Comparison of ENCODE assay signal across 19 cellular contexts in the genomic region with DNA sequence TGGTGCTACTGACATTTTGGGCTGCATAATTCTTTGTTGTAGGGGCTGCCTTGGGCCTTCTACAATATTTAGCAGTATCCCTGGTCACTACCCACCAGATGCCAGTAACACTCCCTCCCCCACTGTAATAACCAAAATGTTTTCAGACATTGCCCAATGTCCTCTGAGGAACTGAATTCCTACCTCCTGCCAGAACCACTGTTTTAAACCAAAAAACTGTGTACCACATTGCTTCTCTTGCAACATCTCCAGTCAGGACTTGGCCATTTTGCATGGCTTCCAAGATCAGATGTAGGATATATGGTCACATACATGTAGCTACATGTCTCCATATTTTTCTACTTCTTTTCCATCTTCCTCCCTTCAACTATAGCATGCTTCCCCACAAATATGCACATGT.
"Had no signal": no experiment of that assay in that cellular context is flagged by ENCODE, and none has a peak within 500 bp of the region (broad histone marks: within the 10 kb centered on the region; RNA-seq: fewer than 3 reads in every experiment).

No MANE protein-coding gene starts in this region.

- H3K4me1 ChIP-seq: adrenal gland, foreskin keratinocyte had no signal

- H3K4me3 ChIP-seq: adrenal gland, lung had no signal

- H3K9me3 ChIP-seq: adrenal gland, neutrophil had no signal

- H3K36me3 ChIP-seq: adrenal gland, neutrophil had no signal

- H3K27ac ChIP-seq: adrenal gland, epithelial cell of prostate, foreskin keratinocyte, neutrophil had no signal

- DNase-seq: activated CD4-positive, alpha-beta T cell treated with anti-CD3 and anti-CD28 coated beads, Interleukin-2, amount 10 ng/mL, durations not matched to agents 7 days and 5 days; activated CD4-positive, CD25-positive, alpha-beta regulatory T cell; activated CD8-positive, alpha-beta memory T cell treated with anti-CD3 and anti-CD28 coated beads for 24 hours; activated naive CD4-positive, alpha-beta T cell treated with anti-CD3 and anti-CD28 coated beads for 36 hours; adrenal gland; effector memory CD8-positive, alpha-beta T cell; foreskin keratinocyte; head of caudate nucleus; left cardiac atrium; naive thymus-derived CD4-positive, alpha-beta T cell; posterior cingulate gyrus; right cardiac atrium; stimulated activated CD4-positive, alpha-beta T cell treated with anti-CD3 and anti-CD28 coated beads, Interleukin-2, amount 100 ng/mL, for 24 hours; stimulated activated naive B cell treated with anti-CD40 and anti-IgM and Interleukin-4, amounts not matched to agents 10 μg/mL and 1 μg/mL and 100 μg/mL, for 72 hours; substantia nigra; T-helper 17 cell had no signal

- H3K27me3 ChIP-seq: adrenal gland, foreskin keratinocyte, neutrophil had no signal
